ENCODE assay signal across 8 cellular contexts in the genomic region with DNA sequence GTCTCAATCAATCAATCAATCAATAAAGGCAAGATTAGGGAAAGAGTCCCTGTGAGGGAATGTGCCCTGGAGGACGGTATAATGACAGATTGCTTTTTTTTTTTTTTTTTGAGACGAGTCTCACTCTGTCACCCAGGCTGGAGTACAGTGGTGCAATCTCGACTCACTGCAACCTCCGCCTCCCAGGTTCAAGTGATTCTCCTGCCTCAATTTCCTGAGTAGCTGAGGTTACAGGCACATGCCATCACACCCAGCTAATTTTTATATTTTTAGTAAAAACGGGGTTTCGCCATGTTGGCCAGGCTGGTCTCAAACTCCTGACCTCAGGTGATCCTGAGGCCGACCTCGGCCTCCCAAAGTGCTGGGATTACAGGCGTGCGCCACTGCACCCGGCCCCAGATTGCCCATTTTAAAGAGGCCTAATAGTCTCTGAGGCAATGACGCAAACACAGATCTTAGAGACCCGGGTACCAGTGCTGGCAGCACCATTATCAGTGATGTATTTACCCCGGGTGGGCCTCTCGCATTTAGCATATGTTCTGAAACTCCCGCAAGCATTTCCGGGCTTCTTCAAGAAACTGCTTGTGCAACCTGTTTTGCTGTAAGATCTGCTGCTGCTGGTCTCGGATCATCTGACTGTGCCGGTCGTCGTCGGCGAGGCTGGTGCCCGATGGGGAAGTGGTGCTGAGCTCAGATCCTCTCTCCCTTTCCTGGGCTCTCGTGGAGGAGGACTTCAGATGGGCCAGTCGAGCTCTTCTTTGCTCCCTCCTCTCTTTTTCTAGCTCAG. TPM values are rescaled to one million over a fixed set of nuclear protein-coding genes. Genes with fewer than 3 reads are reported as not detected.
A peak's percentile ranks its signal among the peaks of the same experiment; 100 is the strongest.
DNase-seq lines count a peak whose midpoint lies in the region; ATAC-seq and TF ChIP-seq lines count a peak whose summit lies in the region.

No MANE protein-coding gene starts in this region.

- no peak for TF ChIP-seq POLR2A in testis (IDR thresholded peaks at IDR 0.05)

- ATAC-seq in left lung (peak; percentile 77), GM21717 (IDR thresholded peaks at IDR 0.05; ENCODE audit: unreplicated experiment) (no peak)

- peaks cover 2 to 90% of the 10 kb centered on the region in 2 donors for H3K4me1 ChIP-seq in left lung
- peaks cover 53% of the 10 kb centered on the region for H3K4me1 ChIP-seq in testis

- DNase-seq in NOMO-1 treated with dmso at 0.1 percent for 144 hours (lab: John Stamatoyannopoulos, UW; ENCODE audit: unreplicated experiment): peak; percentile 97
- peak; percentile 6 for DNase-seq in activated T-helper 9 cell treated with anti-CD3 and anti-CD28 coated beads, Interleukin-2, amount 50 U/mL, for 16 hours (ENCODE audit: low read depth)
- peak; percentile 89 to 95 for DNase-seq in left lung
- DNase-seq in testis: peak; percentile 57
- no peak for DNase-seq in ACHN
- DNase-seq in middle frontal gyrus (ENCODE audit: extremely low spot score, low spot score): no peak
- DNase-seq in NCI-H187 (lab: John Stamatoyannopoulos, UW): no peak

- WGBS in testis, 2 donors: 85 to 86% methylated on average over 25 to 26 of the region's 26 CpGs

- no peaks in the 10 kb centered on the region for H3K36me3 ChIP-seq in left lung
- no peaks in the 10 kb centered on the region for H3K36me3 ChIP-seq in testis (ENCODE audit: low read depth, missing control alignments)

- peak overlapping the region; percentile 56 to 95 for H3K27ac ChIP-seq in left lung
- H3K27ac ChIP-seq in testis: peak overlapping the region in 1 of 2 donors; percentile 9

- no peak overlapping the region for H3K4me3 ChIP-seq in left lung
- no peak overlapping the region for H3K4me3 ChIP-seq in testis

- intact Hi-C loops in left lung (cut with DNase I): no loop called here
- intact Hi-C loops in testis (cut with DNase I; ENCODE audit: low total_unique reads): no loop called here

- H3K9me3 ChIP-seq in left lung (no peaks in the 10 kb centered on the region), testis (no peaks in the 10 kb centered on the region)

- in situ Hi-C loops in ACHN (cut with HindIII; ENCODE audit: low pct_ligation_motif_present, low pct_unique_long_range_greater_than_20kb, low sequenced_read_pairs): no loop called here

- TF ChIP-seq CTCF in left lung (IDR thresholded peaks at IDR 0.05) (no peak), testis (IDR thresholded peaks at IDR 0.05) (no peak)

- H3K27me3 ChIP-seq in left lung (no peaks in the 10 kb centered on the region), testis (no peaks in the 10 kb centered on the region)

RNA-seq across cellular contexts. Expression of a gene that starts 12.7 kb away (rescaled TPM):
- total RNA-seq in left lung (1 to 10 TPM; 1.6 to 6.6 TPM), testis (10 to 100 TPM; 32.3 to 77.1 TPM)
- polyA plus RNA-seq in testis (ENCODE audit: insufficient read depth, low read depth, low replicate concordance): 100 TPM

RNA-seq across cellular contexts. Expression of a gene that starts 34.9 kb away (rescaled TPM):
- total RNA-seq in left lung (100 to 1,000 TPM; 196 to 313 TPM), testis (100 to 1,000 TPM; 262 to 482 TPM)
- 465 TPM for polyA plus RNA-seq in testis (ENCODE audit: insufficient read depth, low read depth, low replicate concordance)

RNA-seq across cellular contexts. Expression of a gene that starts 49.7 kb away (rescaled TPM):
- total RNA-seq in left lung: 10 to 100 TPM; 29.2 to 44.2 TPM
- total RNA-seq in testis: 10 to 100 TPM; 77.5 to 79.8 TPM
- polyA plus RNA-seq in testis (ENCODE audit: insufficient read depth, low read depth, low replicate concordance): 32.8 TPM

Comparison
In these comparisons a context has a peak if more than half of its experiments do, and no peak if none do; other contexts are left out.
1. DNase-seq: peak in NOMO-1 treated with dmso at 0.1 percent for 144 hours (single experiment), activated T-helper 9 cell treated with anti-CD3 and anti-CD28 coated beads, Interleukin-2, amount 50 U/mL, for 16 hours (single experiment), left lung (2 of 2) and testis (single experiment); none in ACHN (single experiment), middle frontal gyrus (single experiment) and NCI-H187 (0 of 2).
2. RNA of a gene that starts 12.7 kb away (total RNA-seq): 32.3 to 77.1 TPM in testis; 1.6 to 6.6 TPM in left lung; every median in the first group is over 4 times any median in the second.